ENCODE assay signal across 1 cellular context in genomic region chr2:10285578-10286198, GRCh38.
TF ChIP-seq lines count a peak whose summit lies in the region.

No MANE protein-coding gene starts in this region.

TF ChIP-seq in HepG2, 621 proteins besides CTCF, POLR2A, EP300 and RAD21 (continued from another document and continues in another):
- no peak; the same call in 1 of the 2 replicates for TF ChIP-seq THAP9 (CRISPR knock-in tag; IDR thresholded peaks at IDR 0.05; ENCODE audit: borderline replicate concordance)
- TF ChIP-seq ZNF775 (CRISPR knock-in tag; IDR thresholded peaks at IDR 0.05; ENCODE audit: borderline replicate concordance): no peak
- no peak for TF ChIP-seq ZNF670 (CRISPR knock-in tag; IDR thresholded peaks at IDR 0.05; ENCODE audit: borderline replicate concordance)
- TF ChIP-seq NCOR1 (IDR thresholded peaks at IDR 0.05; ENCODE audit: borderline replicate concordance, low read length): no peak
- TF ChIP-seq UBTF (CRISPR knock-in tag; IDR thresholded peaks at IDR 0.05): peak; percentile 51; the same call in 1 of the 2 replicates
- TF ChIP-seq ZSCAN21 (CRISPR knock-in tag; IDR thresholded peaks at IDR 0.05; ENCODE audit: borderline replicate concordance): no peak; the same call in 1 of the 2 replicates
- no peak for TF ChIP-seq KDM1A (CRISPR knock-in tag; IDR thresholded peaks at IDR 0.05)
- peak; percentile 76 for TF ChIP-seq TFDP2 (CRISPR knock-in tag; IDR thresholded peaks at IDR 0.05)
- no peak; the same call in 1 of the 2 replicates for TF ChIP-seq E2F5 (CRISPR knock-in tag; conservative IDR thresholded peaks at IDR 0.05)
- no peak for TF ChIP-seq PCBP1 (IDR thresholded peaks at IDR 0.05; ENCODE audit: borderline replicate concordance, low read depth, low read length)
- TF ChIP-seq NCOA5 (CRISPR knock-in tag; IDR thresholded peaks at IDR 0.05): no peak
- TF ChIP-seq ZNF788 (CRISPR knock-in tag; IDR thresholded peaks at IDR 0.05; ENCODE audit: borderline replicate concordance): peak; percentile 92; the same call in 1 of the 2 replicates
- TF ChIP-seq ZBTB7A (CRISPR knock-in tag; IDR thresholded peaks at IDR 0.05): no peak
- TF ChIP-seq KAT2B (IDR thresholded peaks at IDR 0.05; ENCODE audit: borderline replicate concordance, low read depth, low read length): peak; percentile 1; the same call in 1 of the 2 replicates
- peak; percentile 73; the same call in 1 of the 2 replicates for TF ChIP-seq ZNF891 (CRISPR knock-in tag; IDR thresholded peaks at IDR 0.05)
- TF ChIP-seq MXD1 (CRISPR knock-in tag; IDR thresholded peaks at IDR 0.05): no peak; the same call in 1 of the 2 replicates
- TF ChIP-seq ZNF737 (CRISPR knock-in tag; IDR thresholded peaks at IDR 0.05; ENCODE audit: borderline replicate concordance): 0 out of 2 replicates have a peak, but pooled peaks have one; percentile 44
- TF ChIP-seq ZNF724P (CRISPR knock-in tag; IDR thresholded peaks at IDR 0.05; ENCODE audit: borderline replicate concordance): no peak
- TF ChIP-seq ETV6 (CRISPR knock-in tag; conservative IDR thresholded peaks at IDR 0.05): no peak
- TF ChIP-seq GPN1 (CRISPR knock-in tag; IDR thresholded peaks at IDR 0.05; ENCODE audit: borderline replicate concordance): peak; percentile 76; the same call in 1 of the 2 replicates
- peak; percentile 5; the same call in 1 of the 2 replicates for TF ChIP-seq PRDM15 (CRISPR knock-in tag; IDR thresholded peaks at IDR 0.05)
- TF ChIP-seq ELF3 (CRISPR knock-in tag; IDR thresholded peaks at IDR 0.05): peak; percentile 52; the same call in 1 of the 2 replicates
- no peak for TF ChIP-seq ZNF740 (CRISPR knock-in tag; IDR thresholded peaks at IDR 0.05)
- no peak for TF ChIP-seq HNRNPH1 (optimal IDR thresholded peaks at IDR 0.05; ENCODE audit: low read depth, low read length)
- TF ChIP-seq ZNF572 (CRISPR knock-in tag; IDR thresholded peaks at IDR 0.05): no peak
- no peak for TF ChIP-seq MLLT10 (CRISPR knock-in tag; IDR thresholded peaks at IDR 0.05)
- peak; percentile 69; the same call in 1 of the 2 replicates for TF ChIP-seq RAD51 (IDR thresholded peaks at IDR 0.05; ENCODE audit: borderline replicate concordance)
- 0 out of 2 replicates have a peak, but pooled peaks have one; percentile 39 for TF ChIP-seq NCOA1 (CRISPR knock-in tag; IDR thresholded peaks at IDR 0.05)
- TF ChIP-seq ZNF407 (CRISPR knock-in tag; IDR thresholded peaks at IDR 0.05; ENCODE audit: not compliant biosample characterization): peak; percentile 79
- no peak for TF ChIP-seq ATF6 (CRISPR knock-in tag; conservative IDR thresholded peaks at IDR 0.05)
- TF ChIP-seq ZZZ3 (CRISPR knock-in tag; IDR thresholded peaks at IDR 0.05; ENCODE audit: borderline replicate concordance): no peak
- TF ChIP-seq FOXK1 (CRISPR knock-in tag; IDR thresholded peaks at IDR 0.05; ENCODE audit: borderline replicate concordance, low read depth): no peak; the same call in 1 of the 2 replicates
- TF ChIP-seq LCORL (IDR thresholded peaks at IDR 0.05): no peak
- TF ChIP-seq LCORL (CRISPR knock-in tag; IDR thresholded peaks at IDR 0.05): peak; percentile 56; the same call in 1 of the 2 replicates
- no peak for TF ChIP-seq ZNF577 (CRISPR knock-in tag; IDR thresholded peaks at IDR 0.05; ENCODE audit: borderline replicate concordance, low read depth)
